Comparison of ENCODE assay signal across 15 cellular contexts in genomic region chr2:136653836-136654235, GRCh38.
DNase-seq lines count a peak whose midpoint lies in the region; ATAC-seq and TF ChIP-seq lines count a peak whose summit lies in the region.
"Had no signal": no experiment of that assay in that cellular context is flagged by ENCODE, and none has a peak within 500 bp of the region (broad histone marks: within the 10 kb centered on the region; RNA-seq: fewer than 3 reads in every experiment).

No MANE protein-coding gene starts in this region.

- no peak for TF ChIP-seq POLR2A in prostate gland (IDR thresholded peaks at IDR 0.05)

- H3K4me1 ChIP-seq in ascending aorta: peaks cover 7 to 25% of the 10 kb centered on the region in 2 donors
- H3K4me1 ChIP-seq in prostate gland (replicated peaks): no peaks in the 10 kb centered on the region
- no peaks in the 10 kb centered on the region for H3K4me1 ChIP-seq in psoas muscle

- no peaks in the 10 kb centered on the region for H3K9me3 ChIP-seq in ascending aorta
- H3K9me3 ChIP-seq in prostate gland: no peaks in the 10 kb centered on the region
- no peaks in the 10 kb centered on the region for H3K9me3 ChIP-seq in psoas muscle
- H3K9me3 ChIP-seq: MG63 had no signal

- DNase-seq in Right ventricle myocardium superior (no peak), cardiac septum (ENCODE audit: low spot score) (no peak), ascending aorta (ENCODE audit: low spot score in 2 of 2) (peak in 1 of 2 donors; percentile 87), prostate gland (ENCODE audit: low spot score) (peak; percentile 94), ureter (ENCODE audit: low spot score) (peak; percentile 62), DMS153 (lab: John Stamatoyannopoulos, UW) (no peak), psoas muscle (no peak)
- DNase-seq: DMS79 treated with DMSO at 0.1 percent for 48 hours, Karpas-422, MG63, NCI-H1436, NCI-H2029, NCI-H345, NCI-H524 treated with DMSO at 0.1 percent for 48 hours, NCI-H82 had no signal

- TF ChIP-seq CTCF in ascending aorta (IDR thresholded peaks at IDR 0.05) (no peak), prostate gland (IDR thresholded peaks at IDR 0.05) (peak in 1 of 4 experiments; percentile 7), psoas muscle (IDR thresholded peaks at IDR 0.05) (no peak)

- H3K36me3 ChIP-seq in ascending aorta (no peaks in the 10 kb centered on the region), prostate gland (no peaks in the 10 kb centered on the region), psoas muscle (ENCODE audit: insufficient read depth in 1 of 2, low read depth in 1 of 2) (no peaks in the 10 kb centered on the region)
- H3K36me3 ChIP-seq: MG63 had no signal

- intact Hi-C loops in Right ventricle myocardium superior (cut with DNase I): no loop called here
- intact Hi-C loops in cardiac septum (cut with DNase I): loop anchor here (5.0 kb wide), 1 partner anchor 227 kb away; no protein-coding TSS in a partner anchor
- intact Hi-C loops in ascending aorta (cut with DNase I): loop anchor here (2.0 to 5.0 kb wide), 4 partner anchors 15 to 667 kb away; partner anchors contain the start of gene DARS1
- intact Hi-C loops in prostate gland (cut with DNase I): no loop called here
- intact Hi-C loops in psoas muscle (cut with DNase I): no loop called here

- H3K27ac ChIP-seq in ascending aorta: peak overlapping the region; percentile 82 to 85
- H3K27ac ChIP-seq in prostate gland: peak overlapping the region; percentile 30 to 44
- H3K27ac ChIP-seq in psoas muscle: no peak overlapping the region

- H3K4me3 ChIP-seq in ascending aorta (no peak overlapping the region), prostate gland (no peak overlapping the region), psoas muscle (no peak overlapping the region)
- H3K4me3 ChIP-seq: MG63 had no signal

- 9% methylated on average over 2 of the region's 2 CpGs for WGBS in prostate gland
- WGBS in psoas muscle, 3 donors: 3 to 9% (median 3%) methylated on average over 2 of the region's 2 CpGs

- ATAC-seq in Right ventricle myocardium superior (ENCODE audit: poor library complexity) (peak; percentile 77), psoas muscle (no peak)

- no peaks in the 10 kb centered on the region for H3K27me3 ChIP-seq in ascending aorta
- no peaks in the 10 kb centered on the region for H3K27me3 ChIP-seq in prostate gland (replicated peaks; ENCODE audit: insufficient read depth)
- no peaks in the 10 kb centered on the region for H3K27me3 ChIP-seq in psoas muscle (ENCODE audit: insufficient read depth in 3 of 3, low read length in 2 of 3)
- H3K27me3 ChIP-seq: MG63 had no signal

Comparison
In these comparisons a context has a peak if more than half of its experiments do, and no peak if none do; other contexts are left out.
1. intact Hi-C loops: an anchor here in cardiac septum (5.0 kb wide) and ascending aorta (2.0 to 5.0 kb wide); none called in Right ventricle myocardium superior, prostate gland and psoas muscle.
2. DNase-seq: peak in prostate gland (single experiment) and ureter (single experiment); none in Right ventricle myocardium superior (single experiment), cardiac septum (single experiment), DMS153 (single experiment) and psoas muscle (0 of 2).